In the genomic region with DNA sequence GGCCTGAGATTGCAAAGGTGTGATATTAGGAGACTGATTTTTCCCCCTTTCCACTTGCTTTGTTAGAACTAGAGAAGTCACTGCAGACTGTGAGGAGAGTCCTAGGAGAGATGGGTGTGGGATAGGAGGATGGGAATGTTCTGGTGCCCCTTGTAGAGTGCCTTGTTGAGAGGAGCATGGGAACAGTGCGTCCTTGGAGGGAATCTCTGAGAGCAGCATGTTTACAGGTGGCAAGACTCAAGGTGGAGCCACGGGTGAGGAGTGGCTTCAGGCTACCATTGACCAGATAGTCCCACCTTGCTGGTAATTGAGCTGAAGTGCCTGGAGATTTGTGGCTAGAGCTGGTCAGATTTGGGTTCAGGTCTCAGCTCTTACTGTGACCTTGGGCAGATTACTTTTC, we compare ENCODE assay signal across 10 cellular contexts. TPM values are rescaled to one million over a fixed set of nuclear protein-coding genes. Genes with fewer than 3 reads are reported as not detected.
DNase-seq lines count a peak whose midpoint lies in the region; ATAC-seq and TF ChIP-seq lines count a peak whose summit lies in the region.
"Had no signal": no experiment of that assay in that cellular context is flagged by ENCODE, and none has a peak within 500 bp of the region (broad histone marks: within the 10 kb centered on the region; RNA-seq: fewer than 3 reads in every experiment).

No MANE protein-coding gene starts in this region.

- H3K36me3 ChIP-seq in heart right ventricle (peaks cover 0 to 12% (median 0%) of the 10 kb centered on the region in 9 donors), vagina (no peaks in the 10 kb centered on the region), PC-3 (ENCODE audit: low read depth, low read length) (no peaks in the 10 kb centered on the region)
- H3K36me3 ChIP-seq in naive thymus-derived CD4-positive, alpha-beta T cell (ENCODE audit: control insufficient read depth in 2 of 3, insufficient read depth in 3 of 3, low read length in 3 of 3): no peaks in the 10 kb centered on the region

- H3K4me1 ChIP-seq in heart right ventricle: peaks cover 38 to 100% (median 97%) of the 10 kb centered on the region in 9 donors
- peaks cover 85 to 89% of the 10 kb centered on the region in 2 donors for H3K4me1 ChIP-seq in naive thymus-derived CD4-positive, alpha-beta T cell (ENCODE audit: control insufficient read depth in 2 of 2, insufficient read depth in 2 of 2, low read length in 2 of 2)
- H3K4me1 ChIP-seq in vagina: peaks cover 94% of the 10 kb centered on the region
- peaks cover 16% of the 10 kb centered on the region for H3K4me1 ChIP-seq in PC-3 (ENCODE audit: insufficient read depth, low read length)

- DNase-seq in heart right ventricle (no peak), left ventricle myocardium superior (no peak), vagina (ENCODE audit: extremely low spot score in 2 of 2) (no peak), PC-3 (no peak), caudate nucleus (lab: John Stamatoyannopoulos, UW) (no peak)
- DNase-seq in activated naive CD4-positive, alpha-beta T cell treated with anti-CD3 and anti-CD28 coated beads, Interleukin-2, amount 50 U/mL, for 72 hours (ENCODE audit: low spot score in 2 of 2): no peak
- no peak for DNase-seq in naive thymus-derived CD4-positive, alpha-beta T cell
- DNase-seq in activated CD8-positive, alpha-beta memory T cell treated with anti-CD3 and anti-CD28 coated beads, Interleukin-2, amount 50 U/mL, for 48 hours: no peak
- DNase-seq: C1 segment of cervical spinal cord, NCI-H226 had no signal

- H3K4me3 ChIP-seq in heart right ventricle: no peak overlapping the region
- H3K4me3 ChIP-seq in naive thymus-derived CD4-positive, alpha-beta T cell (ENCODE audit: low read length): peak overlapping the region; percentile 82
- no peak overlapping the region for H3K4me3 ChIP-seq in vagina
- H3K4me3 ChIP-seq in PC-3 (ENCODE audit: low read length): no peak overlapping the region

- no peaks in the 10 kb centered on the region for H3F3A ChIP-seq in PC-3 (ENCODE audit: low read length, unreplicated experiment)

- CTCF ChIA-PET in naive thymus-derived CD4-positive, alpha-beta T cell (lab: Charles Lee): interaction anchor here (0.6 to 14.7 kb wide), 5 partner anchors 8 to 350 kb away, joined by 3 to 236 read pairs (median 6); no protein-coding TSS in a partner anchor
- CTCF ChIA-PET in PC-3 (lab: Charles Lee): interaction anchor here (0.6 kb wide), 1 partner anchor 179 kb away, joined by 5 read pairs; no protein-coding TSS in a partner anchor

- WGBS in heart right ventricle, 2 donors: 67 to 72% methylated on average over 2 of the region's 2 CpGs

- peaks cover 29 to 69% of the 10 kb centered on the region in 2 donors for H3K36me3 Mint-ChIP-seq in activated naive CD4-positive, alpha-beta T cell treated with anti-CD3 and anti-CD28 coated beads, Interleukin-2, amount 50 U/mL, for 72 hours
- H3K36me3 Mint-ChIP-seq in naive thymus-derived CD4-positive, alpha-beta T cell: peaks cover 0 to 67% (median 16%) of the 10 kb centered on the region in 5 donors

- ATAC-seq in heart right ventricle: no peak
- no peak for ATAC-seq in left ventricle myocardium superior
- no peak for ATAC-seq in activated naive CD4-positive, alpha-beta T cell treated with anti-CD3 and anti-CD28 coated beads, Interleukin-2, amount 50 U/mL, for 72 hours
- no peak for ATAC-seq in naive thymus-derived CD4-positive, alpha-beta T cell
- ATAC-seq in PC-3: no peak

- TF ChIP-seq CTCF in heart right ventricle (IDR thresholded peaks at IDR 0.05) (no peak), vagina (IDR thresholded peaks at IDR 0.05) (no peak), PC-3 (conservative IDR thresholded peaks at IDR 0.05; ENCODE audit: low read depth, low read length) (no peak)

- H2AFZ ChIP-seq in PC-3 (ENCODE audit: low read length): no peak overlapping the region

- peaks cover 67% of the 10 kb centered on the region for H4K20me1 ChIP-seq in PC-3 (ENCODE audit: low read length)

- H3K9me3 Mint-ChIP-seq in activated naive CD4-positive, alpha-beta T cell treated with anti-CD3 and anti-CD28 coated beads, Interleukin-2, amount 50 U/mL, for 72 hours: no peaks in the 10 kb centered on the region
- no peaks in the 10 kb centered on the region for H3K9me3 Mint-ChIP-seq in naive thymus-derived CD4-positive, alpha-beta T cell

- H3K27ac Mint-ChIP-seq in activated naive CD4-positive, alpha-beta T cell treated with anti-CD3 and anti-CD28 coated beads, Interleukin-2, amount 50 U/mL, for 72 hours: peak overlapping the region; percentile 0 to 95
- H3K27ac Mint-ChIP-seq in naive thymus-derived CD4-positive, alpha-beta T cell: peak overlapping the region; percentile 84 to 100 (median 94)

- H3K27ac ChIP-seq in heart right ventricle: peak overlapping the region in 9 of 10 donors; percentile 68 to 100 (median 98)
- H3K27ac ChIP-seq in naive thymus-derived CD4-positive, alpha-beta T cell (ENCODE audit: low read depth, low read length): peak overlapping the region; percentile 91
- peak overlapping the region; percentile 98 for H3K27ac ChIP-seq in vagina
- H3K27ac ChIP-seq in PC-3 (ENCODE audit: low read length): no peak overlapping the region
- H3K27ac ChIP-seq in caudate nucleus (ENCODE audit: low read depth, low read length): no peak overlapping the region

- H3K27me3 ChIP-seq in heart right ventricle: peaks cover 0 to under 1% (median 0%) of the 10 kb centered on the region in 7 donors
- no peaks in the 10 kb centered on the region for H3K27me3 ChIP-seq in naive thymus-derived CD4-positive, alpha-beta T cell (ENCODE audit: control insufficient read depth in 2 of 2, insufficient read depth in 2 of 2, low read length in 2 of 2)
- no peaks in the 10 kb centered on the region for H3K27me3 ChIP-seq in vagina
- no peaks in the 10 kb centered on the region for H3K27me3 ChIP-seq in PC-3 (ENCODE audit: low read length)

- POLR2A ChIA-PET in naive thymus-derived CD4-positive, alpha-beta T cell (lab: Charles Lee): interaction anchor here (2.2 to 30.3 kb wide), 3 partner anchors 3 to 80 kb away, joined by 6 to 604 read pairs (median 604); a partner anchor contains a TSS
- POLR2A ChIA-PET in PC-3 (lab: Charles Lee; ENCODE audit: unreplicated experiment): no interaction called here

- H3K4me1 Mint-ChIP-seq in naive thymus-derived CD4-positive, alpha-beta T cell: peaks cover 88 to 97% (median 92%) of the 10 kb centered on the region in 7 donors

- no peaks in the 10 kb centered on the region for H3K27me3 Mint-ChIP-seq in naive thymus-derived CD4-positive, alpha-beta T cell

- H3K79me2 ChIP-seq in PC-3 (ENCODE audit: low read length): peaks cover 96% of the 10 kb centered on the region

- intact Hi-C loops in heart right ventricle (cut with DNase I): no loop called here
- intact Hi-C loops in left ventricle myocardium superior (cut with micrococcal nuclease): no loop called here
- intact Hi-C loops in naive thymus-derived CD4-positive, alpha-beta T cell (cut with micrococcal nuclease): loop anchor here (1.0 kb wide), 1 partner anchor 14 kb away; no protein-coding TSS in a partner anchor
- intact Hi-C loops in vagina (cut with DNase I): no loop called here
- intact Hi-C loops in PC-3 (cut with micrococcal nuclease): no loop called here

- TF ChIP-seq POLR2A in vagina (IDR thresholded peaks at IDR 0.05): no peak

- no TSS peak for BruUV-seq in PC-3 (replicated peaks; lab: Mats Ljungman, UMichigan)

- H3K4me3 Mint-ChIP-seq in naive thymus-derived CD4-positive, alpha-beta T cell: peak overlapping the region; percentile 88 to 98 (median 95)

- H3K9me2 ChIP-seq in PC-3 (replicated peaks; ENCODE audit: low read length): no peaks in the 10 kb centered on the region

- H3K9ac ChIP-seq in PC-3 (ENCODE audit: low read length): no peak overlapping the region

- H3K9me3 ChIP-seq in heart right ventricle (no peaks in the 10 kb centered on the region), vagina (no peaks in the 10 kb centered on the region), PC-3 (ENCODE audit: low read length) (no peaks in the 10 kb centered on the region)
- no peaks in the 10 kb centered on the region for H3K9me3 ChIP-seq in naive thymus-derived CD4-positive, alpha-beta T cell (ENCODE audit: control insufficient read depth in 2 of 3, low read length in 3 of 3)

- H3K4me2 ChIP-seq in PC-3 (ENCODE audit: low read length): no peak overlapping the region

RNA-seq across cellular contexts. Expression of a gene that starts 6.0 kb away (rescaled TPM):
- total RNA-seq in heart right ventricle: 10 to 100 TPM; 36.6 to 63.6 (median 47.9) TPM
- polyA plus RNA-seq in heart right ventricle: 10 to 100 TPM; 38.8 to 81.7 TPM
- 56.5 TPM for total RNA-seq in left ventricle myocardium superior
- 100 to 1,000 TPM; 153 to 348 TPM for total RNA-seq in activated naive CD4-positive, alpha-beta T cell treated with anti-CD3 and anti-CD28 coated beads, Interleukin-2, amount 50 U/mL, for 72 hours
- total RNA-seq in naive thymus-derived CD4-positive, alpha-beta T cell: 100 to 1,000 TPM; 343 to 559 (median 418) TPM
- 100 to 1,000 TPM in 1 of 2 donors, 10 to 100 TPM in 1; 36.9 to 105 TPM for polyA plus RNA-seq in naive thymus-derived CD4-positive, alpha-beta T cell
- total RNA-seq in vagina: 138 TPM
- 68.8 and 112 TPM in 2 replicates for total RNA-seq in PC-3 (2014; rRNA removed)

Comparison
In these comparisons a context has a peak if more than half of its experiments do, and no peak if none do; other contexts are left out.
1. H3K27ac ChIP-seq: peak in heart right ventricle (9 of 10), naive thymus-derived CD4-positive, alpha-beta T cell (single experiment) and vagina (single experiment); none in PC-3 (single experiment) and caudate nucleus (single experiment).
2. intact Hi-C loops: an anchor here in naive thymus-derived CD4-positive, alpha-beta T cell (1.0 kb wide); none called in heart right ventricle, left ventricle myocardium superior, vagina and PC-3.